In genomic region chr14:51328089-51328941, GRCh38 we compare ENCODE assay signal across 10 cellular contexts.
DNase-seq lines count a peak whose midpoint lies in the region; ATAC-seq and TF ChIP-seq lines count a peak whose summit lies in the region.
"Had no signal": no experiment of that assay in that cellular context is flagged by ENCODE, and none has a peak within 500 bp of the region (broad histone marks: within the 10 kb centered on the region; RNA-seq: fewer than 3 reads in every experiment).

No MANE protein-coding gene starts in this region.

- H3K9me3 ChIP-seq in mammary epithelial cell (replicated peaks; ENCODE audit: insufficient read depth, low read length) (no peaks in the 10 kb centered on the region), vagina (no peaks in the 10 kb centered on the region), OCI-LY7 (ENCODE audit: low read length) (no peaks in the 10 kb centered on the region)

- no peaks in the 10 kb centered on the region for H3K36me3 Mint-ChIP-seq in activated T-cell treated with anti-CD3 and anti-CD28 coated beads, Interleukin-2, amount 50 U/mL, for 24 hours (ENCODE audit: low read depth)
- H3K36me3 Mint-ChIP-seq in nephron progenitor cell (ENCODE audit: low read depth), result no peaks in the 10 kb centered on the region

- H3K4me1 Mint-ChIP-seq in activated T-cell treated with anti-CD3 and anti-CD28 coated beads, Interleukin-2, amount 50 U/mL, for 24 hours (ENCODE audit: low read depth), result peaks cover 21% of the 10 kb centered on the region
- H3K4me1 Mint-ChIP-seq in nephron progenitor cell, result peaks cover 38% of the 10 kb centered on the region

- dilution Hi-C loops in mammary epithelial cell (cut with HindIII; ENCODE audit: low sequenced_read_pairs), result no loop called here

- TF ChIP-seq POLR2A in vagina (IDR thresholded peaks at IDR 0.05), result no peak

- ATAC-seq in HG03469 (IDR thresholded peaks at IDR 0.05; ENCODE audit: unreplicated experiment) (no peak), HG03442 (IDR thresholded peaks at IDR 0.05; ENCODE audit: unreplicated experiment) (no peak)

- intact Hi-C loops in mammary epithelial cell (cut with micrococcal nuclease), result no loop called here
- intact Hi-C loops in vagina (cut with DNase I), result no loop called here
- intact Hi-C loops in OCI-LY7 (cut with micrococcal nuclease; ENCODE audit: unreplicated experiment), result no loop called here

- DNase-seq in activated T-cell treated with anti-CD3 and anti-CD28 coated beads for 48 hours (ENCODE audit: low read depth) (peak; percentile 46), mammary epithelial cell (peak; percentile 80), nephron progenitor cell (no peak), vagina (ENCODE audit: extremely low spot score in 2 of 2) (no peak), OCI-LY7 (ENCODE audit: low spot score) (no peak)
- no peak for DNase-seq in activated T-cell treated with anti-CD3 and anti-CD28 coated beads, Interleukin-2, amount 50 U/mL, for 24 hours
- DNase-seq: NCI-H526 had no signal

- H3K4me3 Mint-ChIP-seq in activated T-cell treated with anti-CD3 and anti-CD28 coated beads, Interleukin-2, amount 50 U/mL, for 24 hours, result no peak overlapping the region
- no peak overlapping the region for H3K4me3 Mint-ChIP-seq in nephron progenitor cell

- peak overlapping the region; percentile 59 for H3K4me2 ChIP-seq in mammary epithelial cell (ENCODE audit: insufficient read depth, low read depth, low read length)
- no peak overlapping the region for H3K4me2 ChIP-seq in OCI-LY7 (ENCODE audit: low read length)

- in situ Hi-C loops in mammary epithelial cell (cut with MboI; ENCODE audit: low sequenced_read_pairs in 2 of 2), result no loop called here

- 37% methylated on average over 9 of the region's 9 CpGs for WGBS in mammary epithelial cell (ENCODE audit: low coverage, missing lambda C conversion rate)

- POLR2A ChIA-PET in OCI-LY7 (lab: Charles Lee), result interaction anchor here (0.7 kb wide), 1 partner anchor 377 kb away, joined by 3 read pairs; no protein-coding TSS in a partner anchor

- no peaks in the 10 kb centered on the region for H3K9me3 Mint-ChIP-seq in activated T-cell treated with anti-CD3 and anti-CD28 coated beads, Interleukin-2, amount 50 U/mL, for 24 hours
- no peaks in the 10 kb centered on the region for H3K9me3 Mint-ChIP-seq in nephron progenitor cell

- TF ChIP-seq CTCF in mammary epithelial cell (conservative IDR thresholded peaks at IDR 0.05 in 1 of 2, IDR thresholded peaks at IDR 0.05 in 1 of 2; ENCODE audit: extremely low read depth in 1 of 2, insufficient read depth in 1 of 2, low read depth in 1 of 2, low read length in 2 of 2), result no peak
- no peak for TF ChIP-seq CTCF in nephron progenitor cell (IDR thresholded peaks at IDR 0.05)
- TF ChIP-seq CTCF in vagina (IDR thresholded peaks at IDR 0.05), result no peak
- no peak for TF ChIP-seq CTCF in OCI-LY7 (conservative IDR thresholded peaks at IDR 0.05; ENCODE audit: low read length)

- H3K4me3 ChIP-seq in mammary epithelial cell (replicated peaks in 1 of 3; ENCODE audit: insufficient read depth in 1 of 3, low read depth in 2 of 3, low read length in 3 of 3) (no peak overlapping the region), vagina (no peak overlapping the region), OCI-LY7 (ENCODE audit: low read depth, low read length, poor library complexity, severe bottlenecking) (no peak overlapping the region)

- H3K79me2 ChIP-seq in mammary epithelial cell (ENCODE audit: insufficient read depth, low read length) (no peaks in the 10 kb centered on the region), OCI-LY7 (ENCODE audit: insufficient read depth, low read depth, low read length) (no peaks in the 10 kb centered on the region)

- H3K4me1 ChIP-seq in mammary epithelial cell (ENCODE audit: insufficient read depth, low read length) (peaks cover 28% of the 10 kb centered on the region), vagina (peaks cover 45% of the 10 kb centered on the region), OCI-LY7 (ENCODE audit: insufficient read depth, low read length, poor library complexity, severe bottlenecking) (no peaks in the 10 kb centered on the region)

- H3K36me3 ChIP-seq in mammary epithelial cell (ENCODE audit: insufficient read depth, low read length) (no peaks in the 10 kb centered on the region), vagina (no peaks in the 10 kb centered on the region), OCI-LY7 (ENCODE audit: insufficient read depth, low read length) (no peaks in the 10 kb centered on the region)

- H3K27me3 Mint-ChIP-seq in activated T-cell treated with anti-CD3 and anti-CD28 coated beads, Interleukin-2, amount 50 U/mL, for 24 hours, result peaks cover 59% of the 10 kb centered on the region
- H3K27me3 Mint-ChIP-seq in nephron progenitor cell (ENCODE audit: low read depth, poor library complexity), result peaks cover 8% of the 10 kb centered on the region

- H3K27me3 ChIP-seq in mammary epithelial cell (ENCODE audit: insufficient read depth, low read length) (no peaks in the 10 kb centered on the region), vagina (no peaks in the 10 kb centered on the region)

- peak overlapping the region; percentile 8 for H3K27ac ChIP-seq in mammary epithelial cell (ENCODE audit: insufficient read depth, low read depth, low read length)
- peak overlapping the region; percentile 83 for H3K27ac ChIP-seq in vagina
- no peak overlapping the region for H3K27ac ChIP-seq in OCI-LY7 (ENCODE audit: low read depth, low read length, poor library complexity, severe bottlenecking)
- H3K27ac ChIP-seq: C4-2B had no signal

- H4K20me1 ChIP-seq in mammary epithelial cell (ENCODE audit: insufficient read depth, low read length) (no peaks in the 10 kb centered on the region), OCI-LY7 (ENCODE audit: insufficient read depth, low read length) (no peaks in the 10 kb centered on the region)

- CTCF ChIA-PET in mammary epithelial cell (lab: Charles Lee; ENCODE audit: low non-redundant PET), result no interaction called here
- CTCF ChIA-PET in OCI-LY7 (lab: Charles Lee; ENCODE audit: unreplicated experiment), result no interaction called here

- H3K27ac Mint-ChIP-seq in activated T-cell treated with anti-CD3 and anti-CD28 coated beads, Interleukin-2, amount 50 U/mL, for 24 hours, result no peak overlapping the region
- H3K27ac Mint-ChIP-seq in nephron progenitor cell, result peak overlapping the region; percentile 14

- H2AFZ ChIP-seq in mammary epithelial cell (ENCODE audit: low read depth, low read length), result peak overlapping the region; percentile 82
- no peak overlapping the region for H2AFZ ChIP-seq in OCI-LY7 (ENCODE audit: low read length)

- no peaks in the 10 kb centered on the region for H3K9me2 ChIP-seq in OCI-LY7 (ENCODE audit: insufficient read depth, low read length)

- no peak overlapping the region for H3K9ac ChIP-seq in mammary epithelial cell (ENCODE audit: insufficient read depth, low read length)

- no TSS peak for BruUV-seq in mammary epithelial cell (replicated peaks; lab: Mats Ljungman, UMichigan)
- no TSS peak for BruUV-seq in OCI-LY7 (replicated peaks; lab: Mats Ljungman, UMichigan)

Comparison
In these comparisons a context has a peak if more than half of its experiments do, and no peak if none do; other contexts are left out.
1. DNase-seq: peak in activated T-cell treated with anti-CD3 and anti-CD28 coated beads for 48 hours (single experiment) and mammary epithelial cell (single experiment); none in activated T-cell treated with anti-CD3 and anti-CD28 coated beads, Interleukin-2, amount 50 U/mL, for 24 hours (single experiment), nephron progenitor cell (single experiment), vagina (0 of 2) and OCI-LY7 (single experiment).